In genomic region chr19:51901860-51902259, GRCh38 we compare ENCODE assay signal across 1 cellular context.
TF ChIP-seq lines count a peak whose summit lies in the region.

No MANE protein-coding gene starts in this region.

TF ChIP-seq in H1, 55 proteins besides CTCF, POLR2A, EP300 and RAD21:
- TF ChIP-seq CTBP2 (IDR thresholded peaks at IDR 0.05; ENCODE audit: borderline replicate concordance, insufficient read depth, insufficient read length, low read length) (no peak), GABPA (IDR thresholded peaks at IDR 0.05; ENCODE audit: borderline replicate concordance, insufficient read depth, low read length) (no peak), MAFK (IDR thresholded peaks at IDR 0.05; ENCODE audit: low read depth, low read length) (no peak), ZNF274 (IDR thresholded peaks at IDR 0.05; ENCODE audit: borderline replicate concordance, extremely low read depth, low read length) (no peak), USF2 (IDR thresholded peaks at IDR 0.05; ENCODE audit: low read length) (no peak), GTF2F1 (IDR thresholded peaks at IDR 0.05; ENCODE audit: borderline replicate concordance, low read depth, low read length) (no peak), KDM1A (IDR thresholded peaks at IDR 0.05; ENCODE audit: borderline replicate concordance, low read length) (no peak), BACH1 (IDR thresholded peaks at IDR 0.05; ENCODE audit: low read length) (no peak)
